In genomic region chr18:50203801-50204604, GRCh38 we compare ENCODE assay signal across 9 cellular contexts. TPM values are rescaled to one million over a fixed set of nuclear protein-coding genes. Genes with fewer than 3 reads are reported as not detected.
DNase-seq lines count a peak whose midpoint lies in the region; ATAC-seq and TF ChIP-seq lines count a peak whose summit lies in the region.
"Had no signal": no experiment of that assay in that cellular context is flagged by ENCODE, and none has a peak within 500 bp of the region (broad histone marks: within the 10 kb centered on the region; RNA-seq: fewer than 3 reads in every experiment).

No MANE protein-coding gene starts in this region.

- H2AFZ ChIP-seq in GM23338: peak overlapping the region; percentile 5
- H2AFZ ChIP-seq in mammary epithelial cell (ENCODE audit: low read depth, low read length): peak overlapping the region; percentile 23

- no peak overlapping the region for H3K9ac ChIP-seq in mammary epithelial cell (ENCODE audit: insufficient read depth, low read length)

- no peak for TF ChIP-seq EP300 in tibial nerve (IDR thresholded peaks at IDR 0.05)

- in situ Hi-C loops in mammary epithelial cell (cut with MboI; ENCODE audit: low sequenced_read_pairs in 2 of 2): loop anchor here in 1 of 2 donors (25.0 kb wide), 2 partner anchors 317 to 692 kb away; no protein-coding TSS in a partner anchor

- H3K27ac Mint-ChIP-seq in GM23338: no peak overlapping the region
- H3K27ac Mint-ChIP-seq: natural killer cell treated with Interleukin-12 subunit alpha and Interleukin-12 subunit beta and Interleukin-15 and Interleukin-18, amount 100 ng/mL, for 72 hours had no signal

- H3K4me1 Mint-ChIP-seq in GM23338: peaks cover 11% of the 10 kb centered on the region

- H3K27ac ChIP-seq in GM23338 (ENCODE audit: low read depth): no peak overlapping the region
- H3K27ac ChIP-seq in mammary epithelial cell (ENCODE audit: insufficient read depth, low read depth, low read length): no peak overlapping the region
- H3K27ac ChIP-seq in tibial nerve: no peak overlapping the region

- peak overlapping the region; percentile 71 for H3K4me3 Mint-ChIP-seq in GM23338
- H3K4me3 Mint-ChIP-seq: natural killer cell treated with Interleukin-12 subunit alpha and Interleukin-12 subunit beta and Interleukin-15 and Interleukin-18, amount 100 ng/mL, for 72 hours had no signal

- POLR2A ChIA-PET in BJ (lab: Charles Lee): no interaction called here

- H3K4me3 ChIP-seq in BJ (ENCODE audit: low read depth, low read length): no peak overlapping the region
- H3K4me3 ChIP-seq in GM23338: peak overlapping the region; percentile 42
- H3K4me3 ChIP-seq in mammary epithelial cell (replicated peaks in 1 of 3; ENCODE audit: insufficient read depth in 1 of 3, low read depth in 2 of 3, low read length in 3 of 3): no peak overlapping the region
- H3K4me3 ChIP-seq in tibial nerve: no peak overlapping the region

- H4K20me1 ChIP-seq in GM23338 (replicated peaks; ENCODE audit: insufficient read depth) (no peaks in the 10 kb centered on the region), mammary epithelial cell (ENCODE audit: insufficient read depth, low read length) (no peaks in the 10 kb centered on the region)

- H3K9me3 Mint-ChIP-seq in GM23338: peaks cover 4% of the 10 kb centered on the region; the same call in 1 of the 3 replicates
- H3K9me3 Mint-ChIP-seq: natural killer cell treated with Interleukin-12 subunit alpha and Interleukin-12 subunit beta and Interleukin-15 and Interleukin-18, amount 100 ng/mL, for 72 hours had no signal

- TF ChIP-seq CTCF in BJ (IDR thresholded peaks at IDR 0.05; ENCODE audit: insufficient read depth, low read depth, low read length): peak; percentile 64
- TF ChIP-seq CTCF in GM23338 (conservative IDR thresholded peaks at IDR 0.05; ENCODE audit: low read depth in 2 of 2): peak; percentile 70 to 87
- TF ChIP-seq CTCF in mammary epithelial cell (conservative IDR thresholded peaks at IDR 0.05 in 1 of 2, IDR thresholded peaks at IDR 0.05 in 1 of 2; ENCODE audit: extremely low read depth in 1 of 2, insufficient read depth in 1 of 2, low read depth in 1 of 2, low read length in 2 of 2): peak; percentile 59 to 79
- TF ChIP-seq CTCF in tibial nerve (IDR thresholded peaks at IDR 0.05): peak; percentile 30 to 48 (median 35)

- DNase-seq in BJ (ENCODE audit: low read depth) (no peak), GM23338 (ENCODE audit: low spot score) (peak; percentile 91), NCI-H510A treated with DMSO at 0.1 percent for 48 hours (lab: John Stamatoyannopoulos, UW) (peak; percentile 63), mammary epithelial cell (no peak), kidney glomerular epithelial cell (lab: John Stamatoyannopoulos, UW) (peak; percentile 64), tibial nerve (ENCODE audit: low spot score in 2 of 2) (peak in 1 of 2 donors; percentile 42)
- no peak for DNase-seq in activated CD8-positive, alpha-beta memory T cell treated with anti-CD3 and anti-CD28 coated beads, Interleukin-2, amount 50 U/mL, for 4 hours

- BruUV-seq in mammary epithelial cell (replicated peaks; lab: Mats Ljungman, UMichigan): no TSS peak

- H3K4me1 ChIP-seq in GM23338 (ENCODE audit: insufficient read depth) (peaks cover 6% of the 10 kb centered on the region; the same call in 1 of the 2 replicates), mammary epithelial cell (ENCODE audit: insufficient read depth, low read length) (no peaks in the 10 kb centered on the region), tibial nerve (peaks cover 0 to 20% (median 0%) of the 10 kb centered on the region in 4 donors)

- ATAC-seq in GM23338: peak; percentile 92
- ATAC-seq in GM19452 (IDR thresholded peaks at IDR 0.05; ENCODE audit: unreplicated experiment): no peak

- H3K27me3 ChIP-seq in BJ (ENCODE audit: control insufficient read depth, insufficient read depth, low read length) (peaks cover 3% of the 10 kb centered on the region; the same call in 1 of the 2 replicates), GM23338 (ENCODE audit: insufficient read depth) (0 out of 2 replicates have a peak, but pooled peaks cover 6% of the 10 kb centered on the region), mammary epithelial cell (ENCODE audit: insufficient read depth, low read length) (no peaks in the 10 kb centered on the region), tibial nerve (no peaks in the 10 kb centered on the region)

- intact Hi-C loops in mammary epithelial cell (cut with micrococcal nuclease): loop anchor here (1.0 to 5.0 kb wide), 4 partner anchors 153 to 225 kb away; no protein-coding TSS in a partner anchor

- H3K9me2 ChIP-seq in GM23338 (ENCODE audit: insufficient read depth): no peaks in the 10 kb centered on the region

- CTCF ChIA-PET in BJ (lab: Yijun Ruan, JAX) (interaction anchor here (0.6 to 2.6 kb wide), 25 partner anchors 8 to 693 kb away, joined by 3 to 14 read pairs (median 3); partner anchors contain the start of gene MYO5B), mammary epithelial cell (lab: Charles Lee; ENCODE audit: low non-redundant PET) (interaction anchor here (0.6 to 0.7 kb wide), 2 partner anchors 179 to 830 kb away, joined by 3 read pairs; no protein-coding TSS in a partner anchor)

- H3K79me2 ChIP-seq in GM23338 (replicated peaks; ENCODE audit: insufficient read depth): no peaks in the 10 kb centered on the region
- H3K79me2 ChIP-seq in mammary epithelial cell (ENCODE audit: insufficient read depth, low read length): no peaks in the 10 kb centered on the region

- H3K27me3 Mint-ChIP-seq in GM23338 (ENCODE audit: insufficient read depth, low read depth, poor library complexity): peaks cover 6% of the 10 kb centered on the region

- dilution Hi-C loops in mammary epithelial cell (cut with HindIII; ENCODE audit: low sequenced_read_pairs): loop anchor here (10.0 to 25.0 kb wide), 2 partner anchors 151 to 692 kb away; no protein-coding TSS in a partner anchor

- no peaks in the 10 kb centered on the region for H3K9me3 ChIP-seq in mammary epithelial cell (replicated peaks; ENCODE audit: insufficient read depth, low read length)
- H3K9me3 ChIP-seq in tibial nerve: peaks cover 0 to 4% (median 0%) of the 10 kb centered on the region in 4 donors

- no peak for TF ChIP-seq POLR2A in tibial nerve (IDR thresholded peaks at IDR 0.05)

- 25% methylated on average over 20 of the region's 24 CpGs for WGBS in mammary epithelial cell (ENCODE audit: low coverage, missing lambda C conversion rate)
- 22 to 27% methylated on average over 24 of the region's 24 CpGs for WGBS in tibial nerve, 2 donors

- no peaks in the 10 kb centered on the region for H3F3A ChIP-seq in GM23338 (replicated peaks; ENCODE audit: low read depth)

- H3K36me3 ChIP-seq in BJ (ENCODE audit: control insufficient read depth, insufficient read depth, low read length): no peaks in the 10 kb centered on the region
- no peaks in the 10 kb centered on the region for H3K36me3 ChIP-seq in GM23338 (ENCODE audit: insufficient read depth)
- H3K36me3 ChIP-seq in mammary epithelial cell (ENCODE audit: insufficient read depth, low read length): no peaks in the 10 kb centered on the region
- H3K36me3 ChIP-seq in tibial nerve: no peaks in the 10 kb centered on the region

- H3K36me3 Mint-ChIP-seq in GM23338 (ENCODE audit: low read depth): no peaks in the 10 kb centered on the region
- H3K36me3 Mint-ChIP-seq: natural killer cell treated with Interleukin-12 subunit alpha and Interleukin-12 subunit beta and Interleukin-15 and Interleukin-18, amount 100 ng/mL, for 72 hours had no signal

- peak overlapping the region; percentile 65 for H3K4me2 ChIP-seq in GM23338
- H3K4me2 ChIP-seq in mammary epithelial cell (ENCODE audit: insufficient read depth, low read depth, low read length): peak overlapping the region; percentile 34

TF ChIP-seq in GM23338, 12 proteins besides CTCF, POLR2A, EP300 and RAD21 (continues in another document):
- no peak for TF ChIP-seq EZH2phosphoT487 (IDR thresholded peaks at IDR 0.05; ENCODE audit: unreplicated experiment)
- no peak for TF ChIP-seq ETS1 (IDR thresholded peaks at IDR 0.05)
- TF ChIP-seq EZH2 (IDR thresholded peaks at IDR 0.05; ENCODE audit: low read depth, unreplicated experiment): no peak
- no peak for TF ChIP-seq JUNB (IDR thresholded peaks at IDR 0.05; ENCODE audit: unreplicated experiment)

RNA-seq across cellular contexts. Expression of gene MYO5B, which starts 9.1 kb away (rescaled TPM):
- polyA plus RNA-seq in BJ (2011; rRNA removed) (0.13 and 0.18 TPM in 2 replicates), GM23338 (2016; fragmentation: Nextera tagmentation; extraction: Ambion mirVana) (3.2 and 3.5 TPM in 2 replicates), mammary epithelial cell (13.1 TPM)
- 0.10 TPM in 1 of 2 replicates, not detected in the other for polyA minus RNA-seq in BJ (2011; rRNA and poly(A)+ RNA removed)
- 6.8 and 19.1 TPM in 2 replicates for total RNA-seq in GM23338 (2014; rRNA removed; shearing (Covaris generic))
- total RNA-seq in mammary epithelial cell (10 to 100 TPM; 29.8 to 31.7 TPM), tibial nerve (10 to 100 TPM in 2 of 4 donors, 1 to 10 TPM in 2; 6.3 to 35.2 (median 10.2) TPM)
- 43.7 TPM for polyA minus RNA-seq in mammary epithelial cell
- total RNA-seq: natural killer cell treated with Interleukin-12 subunit alpha and Interleukin-12 subunit beta and Interleukin-15 and Interleukin-18, amount 100 ng/mL, for 72 hours had no signal

Comparison
In these comparisons a context has a peak if more than half of its experiments do, and no peak if none do; other contexts are left out.
1. DNase-seq: peak in GM23338 (single experiment), NCI-H510A treated with DMSO at 0.1 percent for 48 hours (single experiment) and kidney glomerular epithelial cell (single experiment); none in BJ (single experiment), mammary epithelial cell (single experiment) and activated CD8-positive, alpha-beta memory T cell treated with anti-CD3 and anti-CD28 coated beads, Interleukin-2, amount 50 U/mL, for 4 hours (single experiment).
2. Peak in every context shown above with its lines, with median percentiles within 50 percentile points of each other: CTCF ChIP-seq.